Comparison of ENCODE assay signal across 1 cellular context in genomic region chr13:32515246-32515645, GRCh38.
TF ChIP-seq lines count a peak whose summit lies in the region.

No MANE protein-coding gene starts in this region.

TF ChIP-seq in A549, 52 proteins besides CTCF, POLR2A, EP300 and RAD21 (continued from another document):
- TF ChIP-seq ATOH8 (CRISPR knock-in tag; IDR thresholded peaks at IDR 0.05; ENCODE audit: low read depth) (no peak), NPAS2 (CRISPR knock-in tag; IDR thresholded peaks at IDR 0.05; ENCODE audit: borderline replicate concordance) (no peak), FOSL2 (IDR thresholded peaks at IDR 0.05) (no peak), FOSL2 (CRISPR knock-in tag; IDR thresholded peaks at IDR 0.05) (no peak), HOXB13 (CRISPR knock-in tag; IDR thresholded peaks at IDR 0.05; ENCODE audit: low read depth) (no peak), POLR2AphosphoS2 (conservative IDR thresholded peaks at IDR 0.05; ENCODE audit: low read length) (no peak)
